15 cellular contexts compared by ENCODE assay signal in the genomic region with DNA sequence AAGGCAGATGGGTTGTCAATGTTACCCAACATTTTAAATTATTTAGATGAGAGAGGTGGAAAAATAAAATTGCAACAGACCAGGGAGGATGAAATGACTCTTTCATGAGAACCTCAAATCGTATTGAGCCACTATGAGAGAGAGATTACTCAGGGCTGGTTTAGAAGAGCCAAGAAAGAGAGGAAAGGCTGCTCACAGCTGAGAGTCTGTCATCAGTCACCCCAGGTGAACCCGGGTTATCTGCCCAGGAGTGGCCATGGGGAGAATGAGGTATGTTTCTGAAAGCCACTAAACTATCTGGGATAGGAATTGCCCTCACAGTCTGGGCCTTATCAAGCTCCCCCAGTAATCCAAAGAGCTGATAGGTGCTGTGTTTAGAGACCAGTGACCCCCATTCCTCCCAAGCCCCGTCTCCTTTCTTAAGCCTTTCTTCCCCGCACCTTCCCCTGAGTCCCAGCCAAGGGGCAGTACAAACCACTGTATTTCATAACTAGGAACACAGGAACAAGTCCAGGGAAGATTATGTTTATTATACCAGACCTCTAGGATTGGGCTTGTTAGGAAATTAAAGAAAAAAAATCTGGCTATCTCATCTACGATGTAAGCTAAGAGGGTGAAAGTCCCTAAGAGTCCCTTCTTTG.
DNase-seq lines count a peak whose midpoint lies in the region; ATAC-seq and TF ChIP-seq lines count a peak whose summit lies in the region.
"Had no signal": no experiment of that assay in that cellular context is flagged by ENCODE, and none has a peak within 500 bp of the region (broad histone marks: within the 10 kb centered on the region; RNA-seq: fewer than 3 reads in every experiment).

No MANE protein-coding gene starts in this region.

- H3K9me3 Mint-ChIP-seq in endothelial cell (ENCODE audit: unreplicated experiment) (no peaks in the 10 kb centered on the region), H9 (peaks cover 0 to 3% of the 10 kb centered on the region in 2 experiments; a peak in 1 of 5 replicates)
- H3K9me3 Mint-ChIP-seq in stimulated activated naive B cell treated with anti-CD40 and anti-IgM and Interleukin-4, amounts not matched to agents 10 μg/mL and 1 μg/mL and 100 μg/mL, for 72 hours: peaks cover 3 to 8% of the 10 kb centered on the region in 2 donors
- peaks cover 0 to 13% (median 7%) of the 10 kb centered on the region in 8 donors for H3K9me3 Mint-ChIP-seq in CD4-positive, alpha-beta memory T cell
- H3K9me3 Mint-ChIP-seq: neural progenitor cell had no signal

- H3K4me1 ChIP-seq in mesendoderm (ENCODE audit: control insufficient read depth, low read depth, low read length) (no peaks in the 10 kb centered on the region), H9 (ENCODE audit: insufficient read depth, low read length) (no peaks in the 10 kb centered on the region; the same call in 1 of the 2 replicates)
- H3K4me1 ChIP-seq in CD4-positive, alpha-beta memory T cell (ENCODE audit: insufficient read depth, low read length): no peaks in the 10 kb centered on the region
- H3K4me1 ChIP-seq: left lung, neural progenitor cell, spleen had no signal

- no peaks in the 10 kb centered on the region for H4K20me1 ChIP-seq in H9 (ENCODE audit: control insufficient read depth, insufficient read depth, insufficient read length)

- H3K27me3 Mint-ChIP-seq in endothelial cell (ENCODE audit: unreplicated experiment) (peaks cover 5% of the 10 kb centered on the region), H9 (ENCODE audit: low read depth) (no peaks in the 10 kb centered on the region)
- H3K27me3 Mint-ChIP-seq in stimulated activated naive B cell treated with anti-CD40 and anti-IgM and Interleukin-4, amounts not matched to agents 10 μg/mL and 1 μg/mL and 100 μg/mL, for 72 hours: no peaks in the 10 kb centered on the region
- H3K27me3 Mint-ChIP-seq in CD4-positive, alpha-beta memory T cell: no peaks in the 10 kb centered on the region
- H3K27me3 Mint-ChIP-seq: activated CD8-positive, alpha-beta memory T cell treated with anti-CD3 and anti-CD28 coated beads, Interleukin-2, amount 10 ng/mL, durations not matched to agents 7 days and 5 days had no signal

- no peak overlapping the region for H3T11ph ChIP-seq in H9 (ENCODE audit: low read length)

- H3K23ac ChIP-seq in mesendoderm (ENCODE audit: low read length) (no peak overlapping the region), H9 (ENCODE audit: insufficient read length, low read depth, low read length) (no peak overlapping the region)

- peak overlapping the region in 31 of 59 donors; percentile 10 to 83 (median 46) for H3K27ac ChIP-seq in dorsolateral prefrontal cortex
- H3K27ac ChIP-seq in mesendoderm (ENCODE audit: low read depth, low read length): no peak overlapping the region
- no peak overlapping the region for H3K27ac ChIP-seq in H9 (ENCODE audit: insufficient read length, low read depth, low read length)
- H3K27ac ChIP-seq in CD4-positive, alpha-beta memory T cell (ENCODE audit: low read depth, low read length): no peak overlapping the region
- H3K27ac ChIP-seq: left lung, neural progenitor cell, spleen had no signal

- CTCF ChIA-PET in CD4-positive, alpha-beta memory T cell (lab: Charles Lee; ENCODE audit: partially characterized antibody): interaction anchor here (1.0 kb wide), 1 partner anchor 58 kb away, joined by 3 read pairs; no protein-coding TSS in a partner anchor

- H3K36me3 Mint-ChIP-seq in endothelial cell (ENCODE audit: low read depth, unreplicated experiment) (peaks cover 13% of the 10 kb centered on the region), H9 (ENCODE audit: insufficient read depth in 1 of 3, low read depth in 3 of 3) (peaks cover 6 to 12% (median 12%) of the 10 kb centered on the region in 3 experiments; a peak in 6 of 7 replicates)
- peaks cover 16 to 22% of the 10 kb centered on the region in 2 donors for H3K36me3 Mint-ChIP-seq in stimulated activated naive B cell treated with anti-CD40 and anti-IgM and Interleukin-4, amounts not matched to agents 10 μg/mL and 1 μg/mL and 100 μg/mL, for 72 hours
- H3K36me3 Mint-ChIP-seq in CD4-positive, alpha-beta memory T cell: peaks cover 39 to 42% of the 10 kb centered on the region in 2 donors

- H3K9ac ChIP-seq in mesendoderm (ENCODE audit: low read length) (no peak overlapping the region), H9 (ENCODE audit: extremely low read depth, insufficient read length, low read length) (no peak overlapping the region)
- H3K9ac ChIP-seq: neural progenitor cell had no signal

- no peak overlapping the region for H2BK5ac ChIP-seq in mesendoderm (ENCODE audit: low read length)
- H2BK5ac ChIP-seq in H9 (ENCODE audit: insufficient read length, low read length): no peak overlapping the region

- no peak overlapping the region for H2BK12ac ChIP-seq in H9 (ENCODE audit: insufficient read length, low read depth, low read length)

- H2AFZ ChIP-seq in H9 (ENCODE audit: low read length): no peak overlapping the region
- H2AFZ ChIP-seq: neural progenitor cell had no signal

- H3K79me2 ChIP-seq in mesendoderm (ENCODE audit: control insufficient read depth, insufficient read depth, low read length): no peaks in the 10 kb centered on the region
- H3K79me2 ChIP-seq in H9 (ENCODE audit: insufficient read depth, low read length): no peaks in the 10 kb centered on the region

- H4K8ac ChIP-seq in mesendoderm (ENCODE audit: low read depth, low read length) (no peak overlapping the region), H9 (replicated peaks; ENCODE audit: insufficient read length, low read depth, low read length) (no peak overlapping the region)

- H3K27ac Mint-ChIP-seq in endothelial cell (ENCODE audit: unreplicated experiment) (no peak overlapping the region), H9 (peak overlapping the region in 1 of 3 experiments; percentile 26; a peak in 3 of 7 replicates)
- H3K27ac Mint-ChIP-seq in stimulated activated naive B cell treated with anti-CD40 and anti-IgM and Interleukin-4, amounts not matched to agents 10 μg/mL and 1 μg/mL and 100 μg/mL, for 72 hours: no peak overlapping the region
- H3K27ac Mint-ChIP-seq in CD4-positive, alpha-beta memory T cell: peak overlapping the region in 3 of 7 donors; percentile 33 to 58 (median 55)
- H3K27ac Mint-ChIP-seq: activated CD8-positive, alpha-beta memory T cell treated with anti-CD3 and anti-CD28 coated beads, Interleukin-2, amount 10 ng/mL, durations not matched to agents 7 days and 5 days; neural progenitor cell had no signal

- H4K5ac ChIP-seq in mesendoderm (ENCODE audit: low read length) (no peak overlapping the region), H9 (ENCODE audit: insufficient read length, low read depth, low read length) (no peak overlapping the region)

- H3K4ac ChIP-seq in mesendoderm (ENCODE audit: low read depth, low read length) (no peak overlapping the region), H9 (ENCODE audit: low read depth, low read length) (no peak overlapping the region)

- H3K4me3 Mint-ChIP-seq in endothelial cell (ENCODE audit: unreplicated experiment) (no peak overlapping the region), H9 (no peak overlapping the region)
- no peak overlapping the region for H3K4me3 Mint-ChIP-seq in stimulated activated naive B cell treated with anti-CD40 and anti-IgM and Interleukin-4, amounts not matched to agents 10 μg/mL and 1 μg/mL and 100 μg/mL, for 72 hours
- H3K4me3 Mint-ChIP-seq in CD4-positive, alpha-beta memory T cell: no peak overlapping the region
- H3K4me3 Mint-ChIP-seq: activated CD8-positive, alpha-beta memory T cell treated with anti-CD3 and anti-CD28 coated beads, Interleukin-2, amount 10 ng/mL, durations not matched to agents 7 days and 5 days; neural progenitor cell had no signal

- H2BK15ac ChIP-seq in mesendoderm (replicated peaks; ENCODE audit: low read depth) (no peak overlapping the region), H9 (ENCODE audit: low read depth, low read length) (no peak overlapping the region)

- H3K79me1 ChIP-seq in mesendoderm (ENCODE audit: low read length) (no peaks in the 10 kb centered on the region), H9 (ENCODE audit: insufficient read depth, low read depth, low read length, poor library complexity, severe bottlenecking) (no peaks in the 10 kb centered on the region)

- no CpG with 5 or more reads among the region's 5 CpGs for WGBS in mesendoderm (ENCODE audit: extremely low coverage, insufficient coverage, low lambda C conversion rate)
- no CpG with 5 or more reads among the region's 5 CpGs for WGBS in H9 (ENCODE audit: extremely low coverage, insufficient read length, low lambda C conversion rate)

- POLR2A ChIA-PET in CD4-positive, alpha-beta memory T cell (lab: Charles Lee; ENCODE audit: partially characterized antibody): no interaction called here

- H3K36me3 ChIP-seq in mesendoderm (ENCODE audit: control insufficient read depth, insufficient read depth, low read length): no peaks in the 10 kb centered on the region
- peaks cover 4% of the 10 kb centered on the region for H3K36me3 ChIP-seq in CD4-positive, alpha-beta memory T cell (ENCODE audit: insufficient read depth, low read length)
- H3K36me3 ChIP-seq: left lung, neural progenitor cell had no signal

- DNase-seq in ELR (ENCODE audit: low read depth): peak; percentile 15
- peak; percentile 7 for DNase-seq in M059J (ENCODE audit: low read depth)
- DNase-seq in dorsolateral prefrontal cortex: no peak
- DNase-seq in mesendoderm: peak; percentile 27
- DNase-seq in endothelial cell (ENCODE audit: low spot score): no peak
- no peak for DNase-seq in stimulated activated naive B cell treated with anti-CD40 and anti-IgM and Interleukin-4, amounts not matched to agents 10 μg/mL and 1 μg/mL and 100 μg/mL, for 72 hours
- no peak for DNase-seq in H9
- no peak for DNase-seq in CD4-positive, alpha-beta memory T cell
- DNase-seq: activated CD8-positive, alpha-beta memory T cell treated with anti-CD3 and anti-CD28 coated beads, Interleukin-2, amount 10 ng/mL, durations not matched to agents 7 days and 5 days; amniotic stem cell; left lung; NCI-H1436 treated with DMSO at 0.1 percent for 48 hours; SHP77; spleen had no signal

- H2BK20ac ChIP-seq in H9 (ENCODE audit: low read depth, low read length, poor library complexity, severe bottlenecking): no peak overlapping the region

- no peak overlapping the region for H3K56ac ChIP-seq in mesendoderm (ENCODE audit: low read length)
- no peak overlapping the region for H3K56ac ChIP-seq in H9 (ENCODE audit: insufficient read length, low read depth, low read length)

- peaks cover 10% of the 10 kb centered on the region for H3K4me1 Mint-ChIP-seq in endothelial cell (ENCODE audit: unreplicated experiment)
- H3K4me1 Mint-ChIP-seq in stimulated activated naive B cell treated with anti-CD40 and anti-IgM and Interleukin-4, amounts not matched to agents 10 μg/mL and 1 μg/mL and 100 μg/mL, for 72 hours: no peaks in the 10 kb centered on the region
- peaks cover 2 to 4% of the 10 kb centered on the region in 2 experiments; a peak in 2 of 4 replicates for H3K4me1 Mint-ChIP-seq in H9
- H3K4me1 Mint-ChIP-seq in CD4-positive, alpha-beta memory T cell: peaks cover 3 to 14% (median 6%) of the 10 kb centered on the region in 4 donors

- H2AK5ac ChIP-seq in mesendoderm (ENCODE audit: low read length) (no peak overlapping the region), H9 (ENCODE audit: insufficient read length, low read length) (no peak overlapping the region)

- intact Hi-C loops in dorsolateral prefrontal cortex (cut with DNase I): no loop called here
- intact Hi-C loops in CD4-positive, alpha-beta memory T cell (cut with micrococcal nuclease): no loop called here

- H3K18ac ChIP-seq in mesendoderm (ENCODE audit: low read length) (no peak overlapping the region), H9 (ENCODE audit: insufficient read length, low read depth, low read length) (no peak overlapping the region)

- H3K23me2 ChIP-seq in H9 (ENCODE audit: insufficient read length, low read depth, low read length, poor library complexity, severe bottlenecking): no peaks in the 10 kb centered on the region

- no peak overlapping the region for H2BK120ac ChIP-seq in mesendoderm (ENCODE audit: low read depth, low read length)
- H2BK120ac ChIP-seq in H9 (ENCODE audit: low read depth, low read length, poor library complexity, severe bottlenecking): no peak overlapping the region

- H3K4me2 ChIP-seq in mesendoderm (ENCODE audit: low read length) (no peak overlapping the region), H9 (ENCODE audit: insufficient read depth, insufficient read length, low read length) (no peak overlapping the region)
- H3K4me2 ChIP-seq: neural progenitor cell had no signal

- no peaks in the 10 kb centered on the region for H3K9me3 ChIP-seq in H9 (ENCODE audit: control insufficient read depth, low read depth, low read length)
- H3K9me3 ChIP-seq in CD4-positive, alpha-beta memory T cell (ENCODE audit: control insufficient read depth in 1 of 2, low read length in 2 of 2): no peaks in the 10 kb centered on the region
- H3K9me3 ChIP-seq: left lung had no signal

- no peak overlapping the region for H3K4me3 ChIP-seq in dorsolateral prefrontal cortex
- H3K4me3 ChIP-seq in mesendoderm (ENCODE audit: low read length): no peak overlapping the region
- H3K4me3 ChIP-seq in CD4-positive, alpha-beta memory T cell (ENCODE audit: low read length in 2 of 2): no peak overlapping the region
- H3K4me3 ChIP-seq: left lung, neural progenitor cell, spleen had no signal

- no peaks in the 10 kb centered on the region for H3K27me3 ChIP-seq in dorsolateral prefrontal cortex
- no peaks in the 10 kb centered on the region for H3K27me3 ChIP-seq in mesendoderm (ENCODE audit: insufficient read depth, low read length, poor library complexity)
- no peaks in the 10 kb centered on the region for H3K27me3 ChIP-seq in H9 (ENCODE audit: insufficient read depth, low read length)
- H3K27me3 ChIP-seq in CD4-positive, alpha-beta memory T cell (ENCODE audit: insufficient read depth, low read length): no peaks in the 10 kb centered on the region
- H3K27me3 ChIP-seq: left lung, neural progenitor cell, spleen had no signal

- no peak for ATAC-seq in stimulated activated naive B cell treated with anti-CD40 and anti-IgM and Interleukin-4, amounts not matched to agents 10 μg/mL and 1 μg/mL and 100 μg/mL, for 72 hours (replicated peaks)
- ATAC-seq: activated CD8-positive, alpha-beta memory T cell treated with anti-CD3 and anti-CD28 coated beads, Interleukin-2, amount 10 ng/mL, durations not matched to agents 7 days and 5 days had no signal

- H3K14ac ChIP-seq in H9 (ENCODE audit: insufficient read depth, low read length): no peak overlapping the region

- H4K91ac ChIP-seq in H9 (ENCODE audit: insufficient read length, low read depth, low read length): no peak overlapping the region

- TF ChIP-seq CTCF in dorsolateral prefrontal cortex (IDR thresholded peaks at IDR 0.05 in 54 of 56, conservative IDR thresholded peaks at IDR 0.05 in 2 of 56; ENCODE audit: low read depth in 1 of 56, partially characterized antibody in 56 of 56) (no peak), endothelial cell (IDR thresholded peaks at IDR 0.05; ENCODE audit: unreplicated experiment) (no peak), H9 (conservative IDR thresholded peaks at IDR 0.05) (no peak)

Comparison
In these comparisons a context has a peak if more than half of its experiments do, and no peak if none do; other contexts are left out.
1. DNase-seq: peak in ELR (single experiment), M059J (single experiment) and mesendoderm (single experiment); none in dorsolateral prefrontal cortex (0 of 10), endothelial cell (single experiment), stimulated activated naive B cell treated with anti-CD40 and anti-IgM and Interleukin-4, amounts not matched to agents 10 μg/mL and 1 μg/mL and 100 μg/mL, for 72 hours (single experiment), H9 (single experiment) and CD4-positive, alpha-beta memory T cell (0 of 5).
2. H3K27ac ChIP-seq: peak in dorsolateral prefrontal cortex (31 of 59); none in mesendoderm (single experiment), H9 (single experiment) and CD4-positive, alpha-beta memory T cell (single experiment).